In the genomic region with DNA sequence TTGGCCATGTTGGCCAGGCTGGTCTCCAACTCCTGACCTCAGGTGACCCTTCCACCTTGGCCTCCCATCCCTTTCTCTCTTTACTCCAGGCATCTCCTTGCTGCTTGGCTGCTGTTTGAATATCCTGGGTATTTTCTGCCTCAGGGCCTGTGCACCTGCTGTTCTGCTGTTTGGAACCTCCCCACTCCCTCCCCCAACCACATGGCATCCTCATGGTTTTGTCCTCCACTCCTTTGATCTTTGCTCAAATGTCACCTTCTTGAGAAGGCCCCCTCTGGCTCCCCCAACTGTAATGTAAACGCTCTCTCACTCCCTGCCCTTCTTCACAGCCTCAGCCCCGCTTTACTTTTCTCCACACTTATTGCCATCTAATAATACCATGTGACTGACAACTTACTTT, we compare ENCODE assay signal across 18 cellular contexts.
DNase-seq lines count a peak whose midpoint lies in the region; TF ChIP-seq lines count a peak whose summit lies in the region.
"Had no signal": no experiment of that assay in that cellular context is flagged by ENCODE, and none has a peak within 500 bp of the region (broad histone marks: within the 10 kb centered on the region; RNA-seq: fewer than 3 reads in every experiment).

No MANE protein-coding gene starts in this region.

- no peak overlapping the region for H3K27ac ChIP-seq in mammary epithelial cell (ENCODE audit: insufficient read depth, low read depth, low read length)
- H3K27ac ChIP-seq: 22Rv1, A549, BLaER1 had no signal

- H3K27ac Mint-ChIP-seq in MCF 10A (ENCODE audit: low read depth, unreplicated experiment) (peak overlapping the region; percentile 52), chondrocyte (ENCODE audit: unreplicated experiment) (no peak overlapping the region)
- H3K27ac Mint-ChIP-seq: CD14-positive monocyte; CD4-positive, alpha-beta memory T cell; H9 had no signal

- H3K4me1 Mint-ChIP-seq in MCF 10A (ENCODE audit: insufficient read depth, unreplicated experiment) = no peaks in the 10 kb centered on the region
- no peaks in the 10 kb centered on the region for H3K4me1 Mint-ChIP-seq in chondrocyte (ENCODE audit: low read depth)
- H3K4me1 Mint-ChIP-seq: CD4-positive, alpha-beta memory T cell had no signal

- no peak overlapping the region for H3K4me2 ChIP-seq in mammary epithelial cell (ENCODE audit: insufficient read depth, low read depth, low read length)
- H3K4me2 ChIP-seq: A549, BLaER1 had no signal

- H3K36me3 Mint-ChIP-seq in MCF 10A (ENCODE audit: insufficient read depth, unreplicated experiment) (no peaks in the 10 kb centered on the region), chondrocyte (ENCODE audit: low read depth) (peaks cover 1% of the 10 kb centered on the region)
- H3K36me3 Mint-ChIP-seq: CD14-positive monocyte; CD4-positive, alpha-beta memory T cell had no signal

- H3K27me3 ChIP-seq in mammary epithelial cell (ENCODE audit: insufficient read depth, low read length) = no peaks in the 10 kb centered on the region
- H3K27me3 ChIP-seq: BLaER1 had no signal

- intact Hi-C loops in MCF 10A (cut with micrococcal nuclease) = no loop called here
- intact Hi-C loops in mammary epithelial cell (cut with micrococcal nuclease) = no loop called here
- intact Hi-C loops in posterior vena cava (cut with DNase I) = no loop called here

- in situ Hi-C loops in mammary epithelial cell (cut with MboI; ENCODE audit: low sequenced_read_pairs in 2 of 2) = no loop called here

- no peaks in the 10 kb centered on the region for H4K20me1 ChIP-seq in mammary epithelial cell (ENCODE audit: insufficient read depth, low read length)
- H4K20me1 ChIP-seq: BLaER1 had no signal

- CTCF ChIA-PET in MCF 10A (lab: Yijun Ruan, JAX) (no interaction called here), mammary epithelial cell (lab: Charles Lee; ENCODE audit: low non-redundant PET) (no interaction called here)

- H3K27me3 Mint-ChIP-seq in MCF 10A (ENCODE audit: insufficient read depth, unreplicated experiment) = peaks cover 30% of the 10 kb centered on the region
- H3K27me3 Mint-ChIP-seq in chondrocyte (ENCODE audit: low read depth) = peaks cover 21% of the 10 kb centered on the region

- POLR2A ChIA-PET in MCF 10A (lab: Yijun Ruan, JAX) = no interaction called here

- WGBS in mammary epithelial cell (ENCODE audit: low coverage, missing lambda C conversion rate) = 49% methylated on average over 2 of the region's 2 CpGs

- dilution Hi-C loops in mammary epithelial cell (cut with HindIII; ENCODE audit: low sequenced_read_pairs) = no loop called here

- TF ChIP-seq CTCF in MCF 10A (IDR thresholded peaks at IDR 0.05; ENCODE audit: unreplicated experiment) (no peak), mammary epithelial cell (conservative IDR thresholded peaks at IDR 0.05 in 1 of 2, IDR thresholded peaks at IDR 0.05 in 1 of 2; ENCODE audit: extremely low read depth in 1 of 2, insufficient read depth in 1 of 2, low read depth in 1 of 2, low read length in 2 of 2) (no peak), chondrocyte (IDR thresholded peaks at IDR 0.05) (no peak)

- H3K4me1 ChIP-seq in mammary epithelial cell (ENCODE audit: insufficient read depth, low read length) = no peaks in the 10 kb centered on the region
- H3K4me1 ChIP-seq: A549 had no signal

- DNase-seq in MCF 10A (ENCODE audit: unreplicated experiment) (no peak), mammary epithelial cell (no peak), posterior vena cava (ENCODE audit: low spot score) (peak; percentile 24), chondrocyte (ENCODE audit: low spot score) (no peak), DMS79 (lab: John Stamatoyannopoulos, UW) (no peak), UCSD-AML1 (lab: John Stamatoyannopoulos, UW; ENCODE audit: unreplicated experiment) (no peak)
- DNase-seq in Jurkat, Clone E6-1 (ENCODE audit: low read depth, low spot score) = peak; percentile 14
- DNase-seq: Calu3; CD4-positive, alpha-beta memory T cell; DMS53; GF-D8; GOT3; H9 had no signal

- H3K9ac ChIP-seq in mammary epithelial cell (ENCODE audit: insufficient read depth, low read length) = no peak overlapping the region
- H3K9ac ChIP-seq: BLaER1 had no signal

- no peak overlapping the region for H3K4me3 ChIP-seq in mammary epithelial cell (replicated peaks in 1 of 3; ENCODE audit: insufficient read depth in 1 of 3, low read depth in 2 of 3, low read length in 3 of 3)
- H3K4me3 ChIP-seq in Jurkat, Clone E6-1 (ENCODE audit: low read length) = no peak overlapping the region
- H3K4me3 ChIP-seq: A549, BLaER1, K562 had no signal

- H3K36me3 ChIP-seq in mammary epithelial cell (ENCODE audit: insufficient read depth, low read length) = no peaks in the 10 kb centered on the region
- H3K36me3 ChIP-seq: BLaER1 had no signal

- no peaks in the 10 kb centered on the region for H3K9me3 Mint-ChIP-seq in MCF 10A (ENCODE audit: unreplicated experiment)
- no peaks in the 10 kb centered on the region for H3K9me3 Mint-ChIP-seq in chondrocyte (ENCODE audit: low read depth)
- H3K9me3 Mint-ChIP-seq: H9 had no signal

- BruUV-seq in MCF 10A (replicated peaks; lab: Mats Ljungman, UMichigan) (no TSS peak), mammary epithelial cell (replicated peaks; lab: Mats Ljungman, UMichigan) (no TSS peak)

- no peaks in the 10 kb centered on the region for H3K9me3 ChIP-seq in mammary epithelial cell (replicated peaks; ENCODE audit: insufficient read depth, low read length)
- H3K9me3 ChIP-seq: A549, BLaER1 had no signal

- no peak overlapping the region for H2AFZ ChIP-seq in mammary epithelial cell (ENCODE audit: low read depth, low read length)

- no peak overlapping the region for H3K4me3 Mint-ChIP-seq in MCF 10A (ENCODE audit: unreplicated experiment)
- H3K4me3 Mint-ChIP-seq in chondrocyte (ENCODE audit: unreplicated experiment) = no peak overlapping the region
- H3K4me3 Mint-ChIP-seq: CD14-positive monocyte; CD4-positive, alpha-beta memory T cell; H9 had no signal

- no peaks in the 10 kb centered on the region for H3K79me2 ChIP-seq in mammary epithelial cell (ENCODE audit: insufficient read depth, low read length)

Comparison
In these comparisons a context has a peak if more than half of its experiments do, and no peak if none do; other contexts are left out.
1. DNase-seq: peak in Jurkat, Clone E6-1 (single experiment) and posterior vena cava (single experiment); none in MCF 10A (single experiment), mammary epithelial cell (single experiment), chondrocyte (single experiment), DMS79 (single experiment) and UCSD-AML1 (single experiment).